Comparison of ENCODE assay signal across 8 cellular contexts in the genomic region with DNA sequence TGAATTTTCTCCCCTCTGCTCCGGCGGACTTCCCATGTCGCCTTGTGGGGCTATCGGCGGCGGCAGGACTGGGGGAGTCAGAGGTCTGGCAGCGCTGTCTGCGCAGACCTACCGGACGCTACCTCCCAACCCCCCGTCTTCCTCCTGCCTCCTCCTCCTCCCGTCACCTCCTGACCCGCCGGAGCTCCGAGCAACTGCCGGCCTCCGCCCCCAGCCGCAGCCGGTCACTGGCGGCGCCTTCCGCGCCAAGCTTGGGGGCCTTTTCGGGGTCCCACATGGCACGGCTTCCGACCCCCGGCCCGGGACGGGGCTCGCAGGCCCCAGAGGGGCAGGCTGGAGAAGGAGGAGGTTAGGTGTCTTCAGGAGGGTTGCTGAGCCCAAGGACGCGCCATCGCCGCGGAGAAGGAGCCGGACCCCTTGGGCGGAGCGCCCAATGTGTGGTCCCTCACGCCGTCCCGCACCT. TPM values are rescaled to one million over a fixed set of nuclear protein-coding genes. Genes with fewer than 3 reads are reported as not detected.
DNase-seq lines count a peak whose midpoint lies in the region; ATAC-seq and TF ChIP-seq lines count a peak whose summit lies in the region.
"Not testable (repeated sequence)": the region's sequence is repeated elsewhere in the genome, so short reads cannot be mapped to it uniquely, and the experiment has no call there.

No MANE protein-coding gene starts in this region.

- peak overlapping the region; percentile 70 to 90 for H3K9ac ChIP-seq in mucosa of rectum (ENCODE audit: low read depth in 1 of 2, low read length in 2 of 2)

- peaks cover 33% of the 10 kb centered on the region for H3K36me3 Mint-ChIP-seq in Calu3 (ENCODE audit: insufficient read depth, unreplicated experiment)
- peaks cover 5 to 11% of the 10 kb centered on the region in 2 donors for H3K36me3 Mint-ChIP-seq in activated naive CD4-positive, alpha-beta T cell treated with anti-CD3 and anti-CD28 coated beads, Interleukin-2, amount 50 U/mL, for 72 hours
- H3K36me3 Mint-ChIP-seq in stimulated activated naive CD8-positive, alpha-beta T cell treated with anti-CD3 and anti-CD28 coated beads, Interleukin-15, Interleukin-2, amounts not matched to agents 100 ng/mL and 50 ng/mL, for 24 hours (ENCODE audit: low read depth), result peaks cover 12% of the 10 kb centered on the region

- peak overlapping the region; percentile 94 for H3K27ac Mint-ChIP-seq in Calu3 (ENCODE audit: unreplicated experiment)
- H3K27ac Mint-ChIP-seq in activated naive CD4-positive, alpha-beta T cell treated with anti-CD3 and anti-CD28 coated beads, Interleukin-2, amount 50 U/mL, for 72 hours, result peak overlapping the region; percentile 92 to 97
- H3K27ac Mint-ChIP-seq in stimulated activated naive CD8-positive, alpha-beta T cell treated with anti-CD3 and anti-CD28 coated beads, Interleukin-15, Interleukin-2, amounts not matched to agents 100 ng/mL and 50 ng/mL, for 24 hours, result peak overlapping the region; percentile 99

- peak overlapping the region; percentile 52 to 83 (median 74) for H3K4me3 ChIP-seq in Peyer's patch
- peak overlapping the region; percentile 100 for H3K4me3 ChIP-seq in fibroblast of mammary gland (ENCODE audit: control insufficient read depth, low read depth, low read length)
- peak overlapping the region; percentile 86 to 100 for H3K4me3 ChIP-seq in mucosa of rectum (ENCODE audit: low read length in 2 of 2)

- peak overlapping the region; percentile 99 for H3K4me3 Mint-ChIP-seq in Calu3 (ENCODE audit: low read depth, unreplicated experiment)
- peak overlapping the region; percentile 95 for H3K4me3 Mint-ChIP-seq in stimulated activated naive CD8-positive, alpha-beta T cell treated with anti-CD3 and anti-CD28 coated beads, Interleukin-15, Interleukin-2, amounts not matched to agents 100 ng/mL and 50 ng/mL, for 24 hours

- H3K27ac ChIP-seq in Peyer's patch (peak overlapping the region; percentile 66 to 88 (median 74)), mucosa of rectum (ENCODE audit: low read depth in 2 of 2, low read length in 2 of 2) (peak overlapping the region; percentile 86 to 90)

- peaks cover 0 to 13% (median 0%) of the 10 kb centered on the region in 4 donors for H3K4me1 ChIP-seq in Peyer's patch
- not testable (repeated sequence) for H3K4me1 ChIP-seq in mucosa of rectum (ENCODE audit: control insufficient read depth in 2 of 2, insufficient read depth in 2 of 2, low read length in 2 of 2)

- not testable (repeated sequence) for TF ChIP-seq POLR2A in Peyer's patch (IDR thresholded peaks at IDR 0.05)

- H3K4me1 Mint-ChIP-seq in Calu3 (ENCODE audit: low read depth, unreplicated experiment), result peaks cover 20% of the 10 kb centered on the region
- H3K4me1 Mint-ChIP-seq in stimulated activated naive CD8-positive, alpha-beta T cell treated with anti-CD3 and anti-CD28 coated beads, Interleukin-15, Interleukin-2, amounts not matched to agents 100 ng/mL and 50 ng/mL, for 24 hours (ENCODE audit: low read depth), result peaks cover 36% of the 10 kb centered on the region

- peak; percentile 16 for DNase-seq in Calu3
- DNase-seq in Peyer's patch; fibroblast of mammary gland (ENCODE audit: low read depth): not testable (repeated sequence)
- peak in 1 of 2 donors; percentile 14 for DNase-seq in activated naive CD4-positive, alpha-beta T cell treated with anti-CD3 and anti-CD28 coated beads, Interleukin-2, amount 50 U/mL, for 72 hours (ENCODE audit: low spot score in 2 of 2)

- BruUV-seq in Calu3 (replicated peaks; lab: Mats Ljungman, UMichigan), result not testable (repeated sequence)

- ATAC-seq in GM21423 (IDR thresholded peaks at IDR 0.05; ENCODE audit: unreplicated experiment) (peak; percentile 59), HG03103 (IDR thresholded peaks at IDR 0.05; ENCODE audit: low read depth, unreplicated experiment) (peak; percentile 46)
- ATAC-seq in activated naive CD4-positive, alpha-beta T cell treated with anti-CD3 and anti-CD28 coated beads, Interleukin-2, amount 50 U/mL, for 72 hours, result peak; percentile 70 to 88

- not testable (repeated sequence) for H3K9me3 Mint-ChIP-seq in Calu3 (ENCODE audit: low read depth, unreplicated experiment); activated naive CD4-positive, alpha-beta T cell treated with anti-CD3 and anti-CD28 coated beads, Interleukin-2, amount 50 U/mL, for 72 hours; stimulated activated naive CD8-positive, alpha-beta T cell treated with anti-CD3 and anti-CD28 coated beads, Interleukin-15, Interleukin-2, amounts not matched to agents 100 ng/mL and 50 ng/mL, for 24 hours

- not testable (repeated sequence) for TF ChIP-seq CTCF in Calu3 (IDR thresholded peaks at IDR 0.05; ENCODE audit: unreplicated experiment); Peyer's patch (IDR thresholded peaks at IDR 0.05); fibroblast of mammary gland (conservative IDR thresholded peaks at IDR 0.05; ENCODE audit: control insufficient read depth, insufficient read depth, low read depth, low read length)

- not testable (repeated sequence) for H3K27me3 Mint-ChIP-seq in Calu3 (ENCODE audit: unreplicated experiment); stimulated activated naive CD8-positive, alpha-beta T cell treated with anti-CD3 and anti-CD28 coated beads, Interleukin-15, Interleukin-2, amounts not matched to agents 100 ng/mL and 50 ng/mL, for 24 hours

- H3K36me3 ChIP-seq in Peyer's patch; mucosa of rectum (ENCODE audit: control insufficient read depth in 2 of 2, insufficient read depth in 2 of 2, low read length in 2 of 2): not testable (repeated sequence)

- not testable (repeated sequence) for H3K9me3 ChIP-seq in Peyer's patch; mucosa of rectum (ENCODE audit: control insufficient read depth in 2 of 2, low read length in 2 of 2)

- CTCF ChIA-PET in Calu3 (lab: Charles Lee), result interaction anchor here (2.0 kb wide), 1 partner anchor 105 kb away, joined by 7 read pairs; no protein-coding TSS in a partner anchor

- intact Hi-C loops in Calu3 (cut with micrococcal nuclease; ENCODE audit: unreplicated experiment), result loop anchor here (2.0 kb wide), 1 partner anchor 102 kb away; a partner anchor contains a TSS

- not testable (repeated sequence) for H3K27me3 ChIP-seq in Peyer's patch; mucosa of rectum (ENCODE audit: control insufficient read depth in 2 of 2, insufficient read depth in 2 of 2, low read length in 2 of 2)

RNA-seq across cellular contexts. Expression of a gene that starts 0.3 kb away (rescaled TPM):
- total RNA-seq in Calu3 (2022) (4.6 and 5.8 TPM in 2 replicates), Peyer's patch (10 to 100 TPM in 2 of 4 donors, 1 to 10 TPM in 2; 8.2 to 32.2 (median 13.2) TPM)
- total RNA-seq in activated naive CD4-positive, alpha-beta T cell treated with anti-CD3 and anti-CD28 coated beads, Interleukin-2, amount 50 U/mL, for 72 hours, result 1 to 10 TPM; 3.9 to 8.5 TPM

RNA-seq across cellular contexts. Expression of a gene that starts 0.9 kb away (rescaled TPM):
- total RNA-seq in Calu3 (2022) (101 and 105 TPM in 2 replicates), Peyer's patch (10 to 100 TPM in 2 of 4 donors, 1 to 10 TPM in 2; 2.5 to 28.6 (median 15.0) TPM)
- total RNA-seq in activated naive CD4-positive, alpha-beta T cell treated with anti-CD3 and anti-CD28 coated beads, Interleukin-2, amount 50 U/mL, for 72 hours, result 100 to 1,000 TPM in 1 of 2 donors, 10 to 100 TPM in 1; 82.5 to 101 TPM

RNA-seq across cellular contexts. Expression of a gene that starts 40.8 kb away (rescaled TPM):
- 1.2 and 1.3 TPM in 2 replicates for total RNA-seq in Calu3 (2022)
- total RNA-seq in Peyer's patch, result 1 to 10 TPM; 2.5 to 6.3 (median 4.9) TPM
- total RNA-seq in activated naive CD4-positive, alpha-beta T cell treated with anti-CD3 and anti-CD28 coated beads, Interleukin-2, amount 50 U/mL, for 72 hours, result 1 to 10 TPM; 6.2 to 10.0 TPM
